9 cellular contexts compared by ENCODE assay signal in genomic region chr9:120890415-120891254, GRCh38. TPM values are rescaled to one million over a fixed set of nuclear protein-coding genes. Genes with fewer than 3 reads are reported as not detected.
A peak's percentile ranks its signal among the peaks of the same experiment; 100 is the strongest.
DNase-seq lines count a peak whose midpoint lies in the region; ATAC-seq and TF ChIP-seq lines count a peak whose summit lies in the region.
"Had no signal": no experiment of that assay in that cellular context is flagged by ENCODE, and none has a peak within 500 bp of the region (broad histone marks: within the 10 kb centered on the region; RNA-seq: fewer than 3 reads in every experiment).

No MANE protein-coding gene starts in this region.

- intact Hi-C loops in activated naive CD4-positive, alpha-beta T cell treated with anti-CD3 and anti-CD28 coated beads for 36 hours (cut with micrococcal nuclease) = loop anchor here (1.0 kb wide), 1 partner anchor 36 kb away; the partner anchor contains the start of gene TRAF1
- intact Hi-C loops in transverse colon (cut with DNase I; ENCODE audit: low total_unique reads) = no loop called here

- DNase-seq in activated naive CD4-positive, alpha-beta T cell treated with anti-CD3 and anti-CD28 coated beads for 36 hours = peak; percentile 61
- no peak for DNase-seq in activated naive CD4-positive, alpha-beta T cell (lab: John Stamatoyannopoulos, UW)
- peak; percentile 59 for DNase-seq in T-helper 2 cell treated with Interferon-gamma antibody and Interleukin-4, amounts not matched to agents 5 μg/mL and 100 μg/mL, for 36 hours (ENCODE audit: low spot score)
- peak; percentile 56 for DNase-seq in foreskin melanocyte
- DNase-seq in transverse colon = no peak
- no peak for DNase-seq in progenitor cell of endocrine pancreas (ENCODE audit: low spot score, unreplicated experiment)
- no peak for DNase-seq in effector CD8-positive, alpha-beta T cell (lab: John Stamatoyannopoulos, UW)
- DNase-seq in left lobe of liver (ENCODE audit: low spot score) = no peak
- DNase-seq: NK-92 treated with Interleukin-12 subunit alpha and Interleukin-12 subunit beta, amount 100 ng/mL, for 24 hours had no signal

- peak overlapping the region; percentile 15 to 65 (median 62) for H3K27ac ChIP-seq in transverse colon

- H3K4me1 Mint-ChIP-seq in activated naive CD4-positive, alpha-beta T cell treated with anti-CD3 and anti-CD28 coated beads for 36 hours (ENCODE audit: low read depth) = peaks cover 89% of the 10 kb centered on the region
- peaks cover 73% of the 10 kb centered on the region for H3K4me1 Mint-ChIP-seq in T-helper 2 cell treated with Interferon-gamma antibody and Interleukin-4, amounts not matched to agents 5 μg/mL and 100 μg/mL, for 36 hours (ENCODE audit: low read depth)
- peaks cover 8% of the 10 kb centered on the region for H3K4me1 Mint-ChIP-seq in progenitor cell of endocrine pancreas (ENCODE audit: low read depth)

- 61 to 71% methylated on average over 10 to 14 of the region's 14 CpGs for WGBS in transverse colon (ENCODE audit: low coverage in 1 of 2), 2 donors

- no peaks in the 10 kb centered on the region for H3K9me3 ChIP-seq in transverse colon

- no peak overlapping the region for H3K4me3 ChIP-seq in transverse colon

- H3K27me3 Mint-ChIP-seq in activated naive CD4-positive, alpha-beta T cell treated with anti-CD3 and anti-CD28 coated beads for 36 hours (ENCODE audit: low read depth) = no peaks in the 10 kb centered on the region
- H3K27me3 Mint-ChIP-seq in T-helper 2 cell treated with Interferon-gamma antibody and Interleukin-4, amounts not matched to agents 5 μg/mL and 100 μg/mL, for 36 hours (ENCODE audit: low read depth) = no peaks in the 10 kb centered on the region
- H3K27me3 Mint-ChIP-seq in progenitor cell of endocrine pancreas = peaks cover 17% of the 10 kb centered on the region

- peak overlapping the region; percentile 70 for H3K4me3 Mint-ChIP-seq in activated naive CD4-positive, alpha-beta T cell treated with anti-CD3 and anti-CD28 coated beads for 36 hours
- peak overlapping the region; percentile 74 for H3K4me3 Mint-ChIP-seq in T-helper 2 cell treated with Interferon-gamma antibody and Interleukin-4, amounts not matched to agents 5 μg/mL and 100 μg/mL, for 36 hours
- H3K4me3 Mint-ChIP-seq in progenitor cell of endocrine pancreas (ENCODE audit: low read depth) = no peak overlapping the region

- no peak for TF ChIP-seq POLR2A in transverse colon (IDR thresholded peaks at IDR 0.05)

- H3K36me3 Mint-ChIP-seq in activated naive CD4-positive, alpha-beta T cell treated with anti-CD3 and anti-CD28 coated beads for 36 hours (ENCODE audit: low read depth) = peaks cover 15% of the 10 kb centered on the region
- H3K36me3 Mint-ChIP-seq in T-helper 2 cell treated with Interferon-gamma antibody and Interleukin-4, amounts not matched to agents 5 μg/mL and 100 μg/mL, for 36 hours (ENCODE audit: low read depth) = peaks cover 17% of the 10 kb centered on the region
- no peaks in the 10 kb centered on the region for H3K36me3 Mint-ChIP-seq in progenitor cell of endocrine pancreas (ENCODE audit: insufficient read depth)

- H3K27ac Mint-ChIP-seq in activated naive CD4-positive, alpha-beta T cell treated with anti-CD3 and anti-CD28 coated beads for 36 hours = peak overlapping the region; percentile 97
- peak overlapping the region; percentile 99 for H3K27ac Mint-ChIP-seq in T-helper 2 cell treated with Interferon-gamma antibody and Interleukin-4, amounts not matched to agents 5 μg/mL and 100 μg/mL, for 36 hours
- no peak overlapping the region for H3K27ac Mint-ChIP-seq in progenitor cell of endocrine pancreas

- CTCF ChIA-PET in activated naive CD4-positive, alpha-beta T cell treated with anti-CD3 and anti-CD28 coated beads for 36 hours (lab: Charles Lee) = interaction anchor here (0.6 to 6.0 kb wide), 13 partner anchors 7 to 134 kb away, joined by 3 to 69 read pairs (median 5); partner anchors contain the start of gene PHF19

- H3K4me1 ChIP-seq in transverse colon = peaks cover 9 to 44% (median 30%) of the 10 kb centered on the region in 4 donors

- ATAC-seq in left lobe of liver = no peak

- no peak for TF ChIP-seq EP300 in transverse colon (IDR thresholded peaks at IDR 0.05; ENCODE audit: low read depth)

- H3K9me3 Mint-ChIP-seq in activated naive CD4-positive, alpha-beta T cell treated with anti-CD3 and anti-CD28 coated beads for 36 hours = peaks cover 2% of the 10 kb centered on the region
- no peaks in the 10 kb centered on the region for H3K9me3 Mint-ChIP-seq in T-helper 2 cell treated with Interferon-gamma antibody and Interleukin-4, amounts not matched to agents 5 μg/mL and 100 μg/mL, for 36 hours
- H3K9me3 Mint-ChIP-seq in progenitor cell of endocrine pancreas (ENCODE audit: low read depth) = no peaks in the 10 kb centered on the region

- TF ChIP-seq CTCF in transverse colon (IDR thresholded peaks at IDR 0.05) = no peak
- no peak for TF ChIP-seq CTCF in progenitor cell of endocrine pancreas (IDR thresholded peaks at IDR 0.05; ENCODE audit: unreplicated experiment)

- H3K36me3 ChIP-seq in transverse colon = no peaks in the 10 kb centered on the region

- no peaks in the 10 kb centered on the region for H3K27me3 ChIP-seq in transverse colon

- in situ Hi-C loops in transverse colon (cut with MboI; ENCODE audit: low pct_ligation_motif_present in 1 of 4, low pct_unique_long_range_greater_than_20kb in 1 of 4, low sequenced_read_pairs in 3 of 4) = no loop called here

RNA-seq across cellular contexts. Expression of gene PHF19, which starts 13.6 kb away (rescaled TPM):
- 100 to 1,000 TPM; 289 to 295 TPM for total RNA-seq in activated naive CD4-positive, alpha-beta T cell treated with anti-CD3 and anti-CD28 coated beads for 36 hours
- total RNA-seq in transverse colon = 10 to 100 TPM in 2 of 4 donors, 1 to 10 TPM in 2; 6.7 to 11.1 (median 9.3) TPM
- 27.2 and 28.4 TPM in 2 replicates for total RNA-seq in progenitor cell of endocrine pancreas
- total RNA-seq in left lobe of liver = 2.4 TPM

RNA-seq across cellular contexts. Expression of gene TRAF1, which starts 36.0 kb away (rescaled TPM):
- 10 to 100 TPM; 80.6 to 85.0 TPM for total RNA-seq in activated naive CD4-positive, alpha-beta T cell treated with anti-CD3 and anti-CD28 coated beads for 36 hours
- 1 to 10 TPM; 2.2 to 7.2 (median 4.3) TPM for total RNA-seq in transverse colon
- 6.7 TPM in 2 replicates for total RNA-seq in progenitor cell of endocrine pancreas
- total RNA-seq in left lobe of liver = 3.0 TPM

RNA-seq across cellular contexts. Expression of gene PSMD5, which starts 47.9 kb away (rescaled TPM):
- total RNA-seq in activated naive CD4-positive, alpha-beta T cell treated with anti-CD3 and anti-CD28 coated beads for 36 hours = 10 to 100 TPM; 62.1 to 63.5 TPM
- total RNA-seq in transverse colon (10 to 100 TPM; 25.3 to 36.6 (median 28.7) TPM), progenitor cell of endocrine pancreas (47.9 and 50.1 TPM in 2 replicates), left lobe of liver (44.4 TPM)

Comparison
In these comparisons a context has a peak if more than half of its experiments do, and no peak if none do; other contexts are left out.
1. DNase-seq: peak in activated naive CD4-positive, alpha-beta T cell treated with anti-CD3 and anti-CD28 coated beads for 36 hours (single experiment), T-helper 2 cell treated with Interferon-gamma antibody and Interleukin-4, amounts not matched to agents 5 μg/mL and 100 μg/mL, for 36 hours (single experiment) and foreskin melanocyte (single experiment); none in activated naive CD4-positive, alpha-beta T cell (0 of 4), transverse colon (single experiment), progenitor cell of endocrine pancreas (single experiment), effector CD8-positive, alpha-beta T cell (single experiment) and left lobe of liver (single experiment).
2. RNA of gene TRAF1, which starts 36.0 kb away (total RNA-seq): 80.6 to 85.0 TPM in activated naive CD4-positive, alpha-beta T cell treated with anti-CD3 and anti-CD28 coated beads for 36 hours; 6.7 TPM in progenitor cell of endocrine pancreas, 2.2 to 7.2 TPM in transverse colon and 3.0 TPM in left lobe of liver (single experiment); every median in the first group is over 4 times any median in the second.